In genomic region chr3:140159646-140160045, GRCh38 we compare ENCODE assay signal across 8 cellular contexts.
"Had no signal": no experiment of that assay in that cellular context is flagged by ENCODE, and none has a peak within 500 bp of the region (broad histone marks: within the 10 kb centered on the region; RNA-seq: fewer than 3 reads in every experiment).

No MANE protein-coding gene starts in this region.

- H3K27ac ChIP-seq: HL-60, KMS-11 had no signal

- ATAC-seq: HepG2, K562 had no signal

- FAIRE-seq: HepG2, HTR-8/SVneo, K562 had no signal

- DNase-seq: IMR-90, KBM-7, KG1 had no signal

- H3K4me3 ChIP-seq: K562 had no signal

- H3K9ac ChIP-seq: KMS-11 had no signal

- H3K4me2 ChIP-seq: KMS-11 had no signal
